ENCODE assay signal across 24 cellular contexts in genomic region chr7:103116511-103116910, GRCh38.
"Had no signal": no experiment of that assay in that cellular context is flagged by ENCODE, and none has a peak within 500 bp of the region (broad histone marks: within the 10 kb centered on the region; RNA-seq: fewer than 3 reads in every experiment).

No MANE protein-coding gene starts in this region.

- H3K9ac ChIP-seq: parathyroid adenoma had no signal

- H3K4me1 ChIP-seq: colonic mucosa, heart right ventricle, left ventricle myocardium inferior, parathyroid adenoma, psoas muscle, right atrium auricular region, sigmoid colon, upper lobe of left lung, uterus had no signal

- H3K79me2 ChIP-seq: parathyroid adenoma had no signal

- ATAC-seq: esophagus mucosa; heart right ventricle; left cardiac atrium; natural killer cell treated with Interleukin-12 subunit alpha and Interleukin-12 subunit beta and Interleukin-15 and Interleukin-18, amount 100 ng/mL, for 72 hours; psoas muscle; stimulated activated naive B cell treated with anti-CD40 and anti-IgM and Interleukin-4, amounts not matched to agents 10 μg/mL and 1 μg/mL and 100 μg/mL, for 72 hours; stimulated activated naive CD8-positive, alpha-beta T cell treated with anti-CD3 and anti-CD28 coated beads, Interleukin-15, amount 100 ng/mL, for 72 hours had no signal

- H2AFZ ChIP-seq: parathyroid adenoma had no signal

- FAIRE-seq: frontal cortex, islet of Langerhans had no signal

- H3K36me3 ChIP-seq: uterus had no signal

- DNase-seq: cerebellar nuclear complex; colonic mucosa; effector CD8-positive, alpha-beta T cell; heart right ventricle; left cardiac atrium; left ventricle myocardium inferior; mesenchymal stem cell; occipital lobe; psoas muscle; sigmoid colon; stimulated activated CD4-positive, alpha-beta T cell treated with anti-CD3 and anti-CD28 coated beads, Interleukin-2, amount 100 ng/mL, for 24 hours; stimulated activated CD4-positive, alpha-beta T cell treated with anti-CD3 and anti-CD28 coated beads, Interleukin-4, amount 100 ng/mL, for 4 hours; stimulated activated naive B cell treated with anti-CD40 and anti-IgM and Interleukin-4, amounts not matched to agents 10 μg/mL and 1 μg/mL and 100 μg/mL, for 72 hours; stimulated activated naive CD8-positive, alpha-beta T cell treated with anti-CD3 and anti-CD28 coated beads, Interleukin-15, amount 100 ng/mL, for 72 hours; upper lobe of left lung; uterus had no signal

- H3K27me3 ChIP-seq: colonic mucosa, heart right ventricle, right atrium auricular region, sigmoid colon, upper lobe of left lung, uterus had no signal

- H3K4me3 ChIP-seq: colonic mucosa, heart right ventricle, left ventricle myocardium inferior, lung, psoas muscle, right atrium auricular region, sigmoid colon, skin epidermis, upper lobe of left lung, uterus had no signal

- H3K27ac ChIP-seq: colonic mucosa, heart right ventricle, left ventricle myocardium inferior, parathyroid adenoma, psoas muscle, right atrium auricular region, sigmoid colon, skin epidermis, upper lobe of left lung, uterus had no signal

- H3K9me3 ChIP-seq: colonic mucosa, right atrium auricular region, sigmoid colon, upper lobe of left lung, uterus had no signal
